21 cellular contexts compared by ENCODE assay signal in the genomic region with DNA sequence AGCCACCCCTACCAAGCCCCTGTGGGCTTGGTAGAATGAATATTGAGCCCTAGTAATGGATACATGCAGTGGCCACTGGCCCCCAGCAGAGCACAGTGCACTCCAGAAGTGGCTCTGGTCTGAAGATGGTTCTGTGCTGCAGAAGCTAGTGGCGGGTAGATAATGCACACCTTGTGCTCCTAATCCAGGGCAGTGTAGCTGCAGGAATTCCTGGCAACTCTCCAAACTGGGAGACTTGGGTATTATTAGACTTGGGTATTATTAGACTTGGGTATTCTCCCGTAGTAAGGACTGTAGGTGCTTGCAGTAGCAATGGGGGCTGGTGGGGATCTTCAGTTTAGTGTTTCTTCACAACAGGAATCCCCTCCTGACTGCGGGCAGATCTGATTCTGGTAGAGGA.
"Had no signal": no experiment of that assay in that cellular context is flagged by ENCODE, and none has a peak within 500 bp of the region (broad histone marks: within the 10 kb centered on the region; RNA-seq: fewer than 3 reads in every experiment).

No MANE protein-coding gene starts in this region.

- H3K4me3 ChIP-seq: dorsolateral prefrontal cortex, stomach had no signal

- H3K9me3 Mint-ChIP-seq: activated naive CD8-positive, alpha-beta T cell treated with anti-CD3 and anti-CD28 coated beads for 36 hours; activated T-helper 17 cell treated with anti-CD3 and anti-CD28 coated beads, Interleukin-2, amount 50 U/mL, for 72 hours; mesothelial cell of epicardium; nephron progenitor cell; type B pancreatic cell had no signal

- H3K4me3 Mint-ChIP-seq: activated naive CD8-positive, alpha-beta T cell treated with anti-CD3 and anti-CD28 coated beads for 36 hours; activated T-helper 17 cell treated with anti-CD3 and anti-CD28 coated beads, Interleukin-2, amount 50 U/mL, for 72 hours; mesothelial cell of epicardium; nephron progenitor cell; type B pancreatic cell had no signal

- H3K27me3 Mint-ChIP-seq: activated naive CD8-positive, alpha-beta T cell treated with anti-CD3 and anti-CD28 coated beads for 36 hours; activated T-helper 17 cell treated with anti-CD3 and anti-CD28 coated beads, Interleukin-2, amount 50 U/mL, for 72 hours; type B pancreatic cell had no signal

- H3K27me3 ChIP-seq: dorsolateral prefrontal cortex, stomach had no signal

- H3K4me1 Mint-ChIP-seq: activated naive CD8-positive, alpha-beta T cell treated with anti-CD3 and anti-CD28 coated beads for 36 hours; activated T-helper 17 cell treated with anti-CD3 and anti-CD28 coated beads, Interleukin-2, amount 50 U/mL, for 72 hours; mesothelial cell of epicardium; nephron progenitor cell had no signal

- H3K9me3 ChIP-seq: stomach had no signal

- DNase-seq: activated CD4-positive, alpha-beta T cell treated with anti-CD3 and anti-CD28 coated beads, Interleukin-2, amount 50 U/mL, for 4 hours; activated CD4-positive, CD25-positive, alpha-beta regulatory T cell treated with anti-CD3 and anti-CD28 coated beads, Interleukin-2, amount 50 U/mL, for 72 hours; activated naive CD4-positive, alpha-beta T cell; activated naive CD8-positive, alpha-beta T cell treated with anti-CD3 and anti-CD28 coated beads for 36 hours; activated T-cell treated with anti-CD3 and anti-CD28 coated beads, Interleukin-2, amount 50 U/mL, for 1 hour; amniotic stem cell; caudate nucleus; dorsolateral prefrontal cortex; foreskin fibroblast; nephron progenitor cell; nucleus accumbens; small intestine; stimulated activated CD4-positive, alpha-beta T cell treated with anti-CD3 and anti-CD28 coated beads, Interleukin-15, amount 100 ng/mL, for 24 hours; stimulated activated CD4-positive, alpha-beta T cell treated with anti-CD3 and anti-CD28 coated beads, Interleukin-4, amount 100 ng/mL, for 1 hour; stomach; T-helper 2 cell had no signal

- ATAC-seq: activated T-helper 17 cell treated with anti-CD3 and anti-CD28 coated beads, Interleukin-2, amount 50 U/mL, for 72 hours had no signal

- H3K27ac Mint-ChIP-seq: activated naive CD8-positive, alpha-beta T cell treated with anti-CD3 and anti-CD28 coated beads for 36 hours; activated T-helper 17 cell treated with anti-CD3 and anti-CD28 coated beads, Interleukin-2, amount 50 U/mL, for 72 hours; mesothelial cell of epicardium; nephron progenitor cell; type B pancreatic cell had no signal

- H3K27ac ChIP-seq: dorsolateral prefrontal cortex, epithelial cell of prostate, stomach, VCaP had no signal

- H3K4me1 ChIP-seq: stomach had no signal
